16 cellular contexts compared by ENCODE assay signal in the genomic region with DNA sequence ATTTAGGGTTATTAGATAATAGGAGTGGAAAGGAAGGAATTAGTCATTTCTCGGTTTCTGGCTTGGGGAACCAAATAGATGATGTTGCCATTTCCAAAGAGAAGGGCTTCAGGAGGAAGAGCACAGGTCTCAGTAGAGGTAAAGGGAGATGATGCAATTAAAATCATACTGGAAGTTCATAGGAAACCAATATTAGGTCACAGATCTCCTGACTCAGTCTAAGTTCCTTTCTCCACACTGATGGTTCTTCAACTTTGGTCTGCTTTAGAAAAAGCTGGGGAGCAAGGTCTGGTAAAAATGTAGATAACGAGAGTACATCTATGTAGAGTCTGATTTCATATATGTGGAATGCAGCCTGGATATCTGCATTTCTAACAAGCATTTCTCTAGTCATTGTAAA.
"Had no signal": no experiment of that assay in that cellular context is flagged by ENCODE, and none has a peak within 500 bp of the region (broad histone marks: within the 10 kb centered on the region; RNA-seq: fewer than 3 reads in every experiment).

No MANE protein-coding gene starts in this region.

- DNase-seq: effector memory CD8-positive, alpha-beta T cell; foreskin fibroblast; glutamatergic neuron; islet precursor cell; mammary epithelial cell; mucosa of descending colon; naive thymus-derived CD8-positive, alpha-beta T cell; posterior cingulate gyrus; sigmoid colon; stimulated activated CD4-positive, alpha-beta T cell treated with anti-CD3 and anti-CD28 coated beads, Interleukin-2, amount 100 ng/mL, for 24 hours; stimulated activated CD4-positive, alpha-beta T cell treated with anti-CD3 and anti-CD28 coated beads, Interleukin-4, amount 100 ng/mL, for 4 hours; stimulated activated naive CD4-positive, alpha-beta T cell; tibial artery; upper lobe of right lung had no signal

- H3K27me3 Mint-ChIP-seq: effector memory CD8-positive, alpha-beta T cell had no signal

- ATAC-seq: effector memory CD8-positive, alpha-beta T cell; gastroesophageal sphincter; left lobe of liver; mucosa of descending colon; naive thymus-derived CD8-positive, alpha-beta T cell; upper lobe of right lung had no signal

- H3K4me3 Mint-ChIP-seq: effector memory CD8-positive, alpha-beta T cell; naive thymus-derived CD8-positive, alpha-beta T cell had no signal

- H3K36me3 Mint-ChIP-seq: naive thymus-derived CD8-positive, alpha-beta T cell had no signal

- H3K4me1 Mint-ChIP-seq: naive thymus-derived CD8-positive, alpha-beta T cell had no signal

- H3K9me3 Mint-ChIP-seq: effector memory CD8-positive, alpha-beta T cell; naive thymus-derived CD8-positive, alpha-beta T cell had no signal

- H3K27ac Mint-ChIP-seq: effector memory CD8-positive, alpha-beta T cell; naive thymus-derived CD8-positive, alpha-beta T cell had no signal
